1 cellular context compared by ENCODE assay signal in the genomic region with DNA sequence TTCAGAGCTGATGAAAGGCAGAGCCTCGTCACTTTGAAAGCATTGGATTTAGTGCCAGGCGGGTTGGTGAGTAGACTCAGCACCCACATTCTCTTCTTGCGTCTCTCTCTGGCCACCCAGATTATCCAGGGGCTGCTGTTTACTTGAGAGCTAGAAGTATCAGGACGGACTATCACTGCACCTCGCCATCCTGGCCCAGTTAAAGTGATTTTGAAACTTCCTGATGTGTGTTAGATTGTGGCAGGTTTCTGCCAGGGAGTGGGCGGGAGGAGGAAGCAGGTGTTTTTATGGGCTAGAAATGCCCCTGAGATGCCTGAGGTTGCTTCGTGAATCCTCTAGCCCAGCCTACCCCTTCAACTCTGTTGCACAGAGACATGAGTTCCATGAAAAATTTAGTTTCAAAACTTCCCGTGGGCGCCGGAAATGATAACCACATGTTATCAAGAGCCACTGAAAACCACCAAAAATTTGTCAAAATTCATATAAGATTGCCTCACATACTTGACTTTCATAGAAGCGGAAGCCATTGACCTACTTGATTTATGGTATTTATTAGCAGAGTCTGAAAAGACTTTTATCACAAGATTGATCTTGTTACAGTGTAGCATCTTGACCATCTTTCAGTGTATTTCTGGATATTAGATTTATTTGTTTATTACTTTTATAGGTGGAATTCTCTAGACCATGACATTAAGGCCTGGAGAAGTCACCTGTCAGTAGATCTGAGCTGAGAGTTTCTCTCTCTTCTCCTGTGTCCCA.
TF ChIP-seq lines count a peak whose summit lies in the region.

No MANE protein-coding gene starts in this region.

TF ChIP-seq in GM12878, 131 proteins besides CTCF, POLR2A, EP300 and RAD21 (continued from another document and continues in another):
- no peak for TF ChIP-seq KAT2A (conservative IDR thresholded peaks at IDR 0.05; ENCODE audit: control insufficient read depth, low read depth, low read length)
- TF ChIP-seq, protein P1, sequence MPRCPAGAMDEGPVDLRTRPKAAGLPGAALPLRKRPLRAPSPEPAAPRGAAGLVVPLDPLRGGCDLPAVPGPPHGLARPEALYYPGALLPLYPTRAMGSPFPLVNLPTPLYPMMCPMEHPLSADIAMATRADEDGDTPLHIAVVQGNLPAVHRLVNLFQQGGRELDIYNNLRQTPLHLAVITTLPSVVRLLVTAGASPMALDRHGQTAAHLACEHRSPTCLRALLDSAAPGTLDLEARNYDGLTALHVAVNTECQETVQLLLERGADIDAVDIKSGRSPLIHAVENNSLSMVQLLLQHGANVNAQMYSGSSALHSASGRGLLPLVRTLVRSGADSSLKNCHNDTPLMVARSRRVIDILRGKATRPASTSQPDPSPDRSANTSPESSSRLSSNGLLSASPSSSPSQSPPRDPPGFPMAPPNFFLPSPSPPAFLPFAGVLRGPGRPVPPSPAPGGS (IDR thresholded peaks at IDR 0.05; ENCODE audit: borderline replicate concordance, insufficient read depth, low read depth, low read length, poor library complexity, severe bottlenecking) = peak; percentile 73
- TF ChIP-seq PAX5 (IDR thresholded peaks at IDR 0.05; ENCODE audit: borderline replicate concordance, low read depth, low read length) = peak; percentile 74; the same call in 1 of the 2 replicates
- TF ChIP-seq, protein P2, sequence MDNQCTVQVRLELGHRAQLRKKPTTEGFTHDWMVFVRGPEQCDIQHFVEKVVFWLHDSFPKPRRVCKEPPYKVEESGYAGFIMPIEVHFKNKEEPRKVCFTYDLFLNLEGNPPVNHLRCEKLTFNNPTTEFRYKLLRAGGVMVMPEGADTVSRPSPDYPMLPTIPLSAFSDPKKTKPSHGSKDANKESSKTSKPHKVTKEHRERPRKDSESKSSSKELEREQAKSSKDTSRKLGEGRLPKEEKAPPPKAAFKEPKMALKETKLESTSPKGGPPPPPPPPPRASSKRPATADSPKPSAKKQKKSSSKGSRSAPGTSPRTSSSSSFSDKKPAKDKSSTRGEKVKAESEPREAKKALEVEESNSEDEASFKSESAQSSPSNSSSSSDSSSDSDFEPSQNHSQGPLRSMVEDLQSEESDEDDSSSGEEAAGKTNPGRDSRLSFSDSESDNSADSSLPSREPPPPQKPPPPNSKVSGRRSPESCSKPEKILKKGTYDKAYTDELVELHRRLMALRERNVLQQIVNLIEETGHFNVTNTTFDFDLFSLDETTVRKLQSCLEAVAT (IDR thresholded peaks at IDR 0.05) = peak; percentile 83
- TF ChIP-seq, protein P3, sequence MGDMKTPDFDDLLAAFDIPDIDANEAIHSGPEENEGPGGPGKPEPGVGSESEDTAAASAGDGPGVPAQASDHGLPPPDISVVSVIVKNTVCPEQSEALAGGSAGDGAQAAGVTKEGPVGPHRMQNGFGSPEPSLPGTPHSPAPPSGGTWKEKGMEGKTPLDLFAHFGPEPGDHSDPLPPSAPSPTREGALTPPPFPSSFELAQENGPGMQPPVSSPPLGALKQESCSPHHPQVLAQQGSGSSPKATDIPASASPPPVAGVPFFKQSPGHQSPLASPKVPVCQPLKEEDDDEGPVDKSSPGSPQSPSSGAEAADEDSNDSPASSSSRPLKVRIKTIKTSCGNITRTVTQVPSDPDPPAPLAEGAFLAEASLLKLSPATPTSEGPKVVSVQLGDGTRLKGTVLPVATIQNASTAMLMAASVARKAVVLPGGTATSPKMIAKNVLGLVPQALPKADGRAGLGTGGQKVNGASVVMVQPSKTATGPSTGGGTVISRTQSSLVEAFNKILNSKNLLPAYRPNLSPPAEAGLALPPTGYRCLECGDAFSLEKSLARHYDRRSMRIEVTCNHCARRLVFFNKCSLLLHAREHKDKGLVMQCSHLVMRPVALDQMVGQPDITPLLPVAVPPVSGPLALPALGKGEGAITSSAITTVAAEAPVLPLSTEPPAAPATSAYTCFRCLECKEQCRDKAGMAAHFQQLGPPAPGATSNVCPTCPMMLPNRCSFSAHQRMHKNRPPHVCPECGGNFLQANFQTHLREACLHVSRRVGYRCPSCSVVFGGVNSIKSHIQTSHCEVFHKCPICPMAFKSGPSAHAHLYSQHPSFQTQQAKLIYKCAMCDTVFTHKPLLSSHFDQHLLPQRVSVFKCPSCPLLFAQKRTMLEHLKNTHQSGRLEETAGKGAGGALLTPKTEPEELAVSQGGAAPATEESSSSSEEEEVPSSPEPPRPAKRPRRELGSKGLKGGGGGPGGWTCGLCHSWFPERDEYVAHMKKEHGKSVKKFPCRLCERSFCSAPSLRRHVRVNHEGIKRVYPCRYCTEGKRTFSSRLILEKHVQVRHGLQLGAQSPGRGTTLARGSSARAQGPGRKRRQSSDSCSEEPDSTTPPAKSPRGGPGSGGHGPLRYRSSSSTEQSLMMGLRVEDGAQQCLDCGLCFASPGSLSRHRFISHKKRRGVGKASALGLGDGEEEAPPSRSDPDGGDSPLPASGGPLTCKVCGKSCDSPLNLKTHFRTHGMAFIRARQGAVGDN (IDR thresholded peaks at IDR 0.05) = peak; percentile 92
- TF ChIP-seq HDGF (IDR thresholded peaks at IDR 0.05) = peak; percentile 46; the same call in 1 of the 2 replicates
- no peak for TF ChIP-seq SREBF1 (IDR thresholded peaks at IDR 0.05; ENCODE audit: low read length)
- TF ChIP-seq MXI1 (IDR thresholded peaks at IDR 0.05; ENCODE audit: low read depth, low read length) = no peak
- peak; percentile 26; the same call in 1 of the 2 replicates for TF ChIP-seq TCF7 (IDR thresholded peaks at IDR 0.05; ENCODE audit: borderline replicate concordance)
- no peak for TF ChIP-seq HDAC2 (IDR thresholded peaks at IDR 0.05)
- no peak for TF ChIP-seq ZNF622 (IDR thresholded peaks at IDR 0.05)
- no peak for TF ChIP-seq NR2C1 (IDR thresholded peaks at IDR 0.05)
- no peak for TF ChIP-seq BRCA1 (IDR thresholded peaks at IDR 0.05; ENCODE audit: low read depth, low read length)
- TF ChIP-seq SIN3A (IDR thresholded peaks at IDR 0.05; ENCODE audit: low read depth, low read length) = no peak
- TF ChIP-seq NFYA (IDR thresholded peaks at IDR 0.05; ENCODE audit: borderline replicate concordance, low read depth, low read length) = no peak
- peak in 1 of 2 experiments; percentile 95; a peak in 2 of 4 replicates for TF ChIP-seq ETV6 (conservative IDR thresholded peaks at IDR 0.05 in 1 of 2, IDR thresholded peaks at IDR 0.05 in 1 of 2; ENCODE audit: borderline replicate concordance in 1 of 2, low read depth in 1 of 2)
- TF ChIP-seq TCF3 (IDR thresholded peaks at IDR 0.05; ENCODE audit: borderline replicate concordance, insufficient read depth, low read depth, low read length) = peak; percentile 90
- TF ChIP-seq, protein P4, sequence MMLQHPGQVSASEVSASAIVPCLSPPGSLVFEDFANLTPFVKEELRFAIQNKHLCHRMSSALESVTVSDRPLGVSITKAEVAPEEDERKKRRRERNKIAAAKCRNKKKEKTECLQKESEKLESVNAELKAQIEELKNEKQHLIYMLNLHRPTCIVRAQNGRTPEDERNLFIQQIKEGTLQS (IDR thresholded peaks at IDR 0.05; ENCODE audit: borderline replicate concordance, extremely low read depth, low read depth, low read length) = no peak
- peak; percentile 95 for TF ChIP-seq TCF12 (IDR thresholded peaks at IDR 0.05; ENCODE audit: low read depth, low read length)
- peak; percentile 64 for TF ChIP-seq MTA2 (IDR thresholded peaks at IDR 0.05; ENCODE audit: low read depth)
- TF ChIP-seq, protein P5, sequence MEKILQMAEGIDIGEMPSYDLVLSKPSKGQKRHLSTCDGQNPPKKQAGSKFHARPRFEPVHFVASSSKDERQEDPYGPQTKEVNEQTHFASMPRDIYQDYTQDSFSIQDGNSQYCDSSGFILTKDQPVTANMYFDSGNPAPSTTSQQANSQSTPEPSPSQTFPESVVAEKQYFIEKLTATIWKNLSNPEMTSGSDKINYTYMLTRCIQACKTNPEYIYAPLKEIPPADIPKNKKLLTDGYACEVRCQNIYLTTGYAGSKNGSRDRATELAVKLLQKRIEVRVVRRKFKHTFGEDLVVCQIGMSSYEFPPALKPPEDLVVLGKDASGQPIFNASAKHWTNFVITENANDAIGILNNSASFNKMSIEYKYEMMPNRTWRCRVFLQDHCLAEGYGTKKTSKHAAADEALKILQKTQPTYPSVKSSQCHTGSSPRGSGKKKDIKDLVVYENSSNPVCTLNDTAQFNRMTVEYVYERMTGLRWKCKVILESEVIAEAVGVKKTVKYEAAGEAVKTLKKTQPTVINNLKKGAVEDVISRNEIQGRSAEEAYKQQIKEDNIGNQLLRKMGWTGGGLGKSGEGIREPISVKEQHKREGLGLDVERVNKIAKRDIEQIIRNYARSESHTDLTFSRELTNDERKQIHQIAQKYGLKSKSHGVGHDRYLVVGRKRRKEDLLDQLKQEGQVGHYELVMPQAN (conservative IDR thresholded peaks at IDR 0.05) = no peak
- TF ChIP-seq SIX5 (IDR thresholded peaks at IDR 0.05; ENCODE audit: low read depth, low read length, severe bottlenecking) = no peak
- TF ChIP-seq EED (IDR thresholded peaks at IDR 0.05; ENCODE audit: low read depth) = peak; percentile 97
- TF ChIP-seq NR2C2 (IDR thresholded peaks at IDR 0.05; ENCODE audit: borderline replicate concordance, control insufficient read depth, insufficient read length, low read depth) = no peak
- TF ChIP-seq EZH2 (IDR thresholded peaks at IDR 0.05; ENCODE audit: borderline replicate concordance, control insufficient read depth, low read depth, low read length) = no peak
- TF ChIP-seq, protein P6, sequence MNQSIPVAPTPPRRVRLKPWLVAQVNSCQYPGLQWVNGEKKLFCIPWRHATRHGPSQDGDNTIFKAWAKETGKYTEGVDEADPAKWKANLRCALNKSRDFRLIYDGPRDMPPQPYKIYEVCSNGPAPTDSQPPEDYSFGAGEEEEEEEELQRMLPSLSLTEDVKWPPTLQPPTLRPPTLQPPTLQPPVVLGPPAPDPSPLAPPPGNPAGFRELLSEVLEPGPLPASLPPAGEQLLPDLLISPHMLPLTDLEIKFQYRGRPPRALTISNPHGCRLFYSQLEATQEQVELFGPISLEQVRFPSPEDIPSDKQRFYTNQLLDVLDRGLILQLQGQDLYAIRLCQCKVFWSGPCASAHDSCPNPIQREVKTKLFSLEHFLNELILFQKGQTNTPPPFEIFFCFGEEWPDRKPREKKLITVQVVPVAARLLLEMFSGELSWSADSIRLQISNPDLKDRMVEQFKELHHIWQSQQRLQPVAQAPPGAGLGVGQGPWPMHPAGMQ (IDR thresholded peaks at IDR 0.05; ENCODE audit: borderline replicate concordance) = no peak
- TF ChIP-seq RCOR1 (conservative IDR thresholded peaks at IDR 0.05; ENCODE audit: low read depth, low read length) = no peak
- peak; percentile 35 for TF ChIP-seq TBL1XR1 (IDR thresholded peaks at IDR 0.05; ENCODE audit: low read depth, low read length)
- peak; percentile 51 for TF ChIP-seq SMAD1 (IDR thresholded peaks at IDR 0.05; ENCODE audit: low read depth, partially characterized antibody)
- TF ChIP-seq PAX8 (IDR thresholded peaks at IDR 0.05) = no peak
- no peak for TF ChIP-seq STAT1 (conservative IDR thresholded peaks at IDR 0.05)
- no peak for TF ChIP-seq ZNF384 (IDR thresholded peaks at IDR 0.05; ENCODE audit: borderline replicate concordance, low read depth, low read length)
- TF ChIP-seq, protein P7, sequence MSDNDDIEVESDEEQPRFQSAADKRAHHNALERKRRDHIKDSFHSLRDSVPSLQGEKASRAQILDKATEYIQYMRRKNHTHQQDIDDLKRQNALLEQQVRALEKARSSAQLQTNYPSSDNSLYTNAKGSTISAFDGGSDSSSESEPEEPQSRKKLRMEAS (IDR thresholded peaks at IDR 0.05; ENCODE audit: low read depth, low read length) = no peak
- no peak for TF ChIP-seq ZNF24 (IDR thresholded peaks at IDR 0.05)
- TF ChIP-seq EGR1 (IDR thresholded peaks at IDR 0.05; ENCODE audit: borderline replicate concordance in 1 of 2, low read depth in 2 of 2, low read length in 2 of 2) = peak in 1 of 2 experiments; percentile 88; a peak in 2 of 3 replicates
- TF ChIP-seq MEF2A (IDR thresholded peaks at IDR 0.05; ENCODE audit: insufficient read depth, low read depth, low read length) = peak; percentile 64; the same call in 1 of the 2 replicates
- TF ChIP-seq ZBED1 (IDR thresholded peaks at IDR 0.05; ENCODE audit: borderline replicate concordance) = peak; percentile 87
- TF ChIP-seq ESRRA (IDR thresholded peaks at IDR 0.05; ENCODE audit: low read length) = no peak
- TF ChIP-seq SUZ12 (IDR thresholded peaks at IDR 0.05; ENCODE audit: unreplicated experiment) = no peak
- TF ChIP-seq, protein P8, sequence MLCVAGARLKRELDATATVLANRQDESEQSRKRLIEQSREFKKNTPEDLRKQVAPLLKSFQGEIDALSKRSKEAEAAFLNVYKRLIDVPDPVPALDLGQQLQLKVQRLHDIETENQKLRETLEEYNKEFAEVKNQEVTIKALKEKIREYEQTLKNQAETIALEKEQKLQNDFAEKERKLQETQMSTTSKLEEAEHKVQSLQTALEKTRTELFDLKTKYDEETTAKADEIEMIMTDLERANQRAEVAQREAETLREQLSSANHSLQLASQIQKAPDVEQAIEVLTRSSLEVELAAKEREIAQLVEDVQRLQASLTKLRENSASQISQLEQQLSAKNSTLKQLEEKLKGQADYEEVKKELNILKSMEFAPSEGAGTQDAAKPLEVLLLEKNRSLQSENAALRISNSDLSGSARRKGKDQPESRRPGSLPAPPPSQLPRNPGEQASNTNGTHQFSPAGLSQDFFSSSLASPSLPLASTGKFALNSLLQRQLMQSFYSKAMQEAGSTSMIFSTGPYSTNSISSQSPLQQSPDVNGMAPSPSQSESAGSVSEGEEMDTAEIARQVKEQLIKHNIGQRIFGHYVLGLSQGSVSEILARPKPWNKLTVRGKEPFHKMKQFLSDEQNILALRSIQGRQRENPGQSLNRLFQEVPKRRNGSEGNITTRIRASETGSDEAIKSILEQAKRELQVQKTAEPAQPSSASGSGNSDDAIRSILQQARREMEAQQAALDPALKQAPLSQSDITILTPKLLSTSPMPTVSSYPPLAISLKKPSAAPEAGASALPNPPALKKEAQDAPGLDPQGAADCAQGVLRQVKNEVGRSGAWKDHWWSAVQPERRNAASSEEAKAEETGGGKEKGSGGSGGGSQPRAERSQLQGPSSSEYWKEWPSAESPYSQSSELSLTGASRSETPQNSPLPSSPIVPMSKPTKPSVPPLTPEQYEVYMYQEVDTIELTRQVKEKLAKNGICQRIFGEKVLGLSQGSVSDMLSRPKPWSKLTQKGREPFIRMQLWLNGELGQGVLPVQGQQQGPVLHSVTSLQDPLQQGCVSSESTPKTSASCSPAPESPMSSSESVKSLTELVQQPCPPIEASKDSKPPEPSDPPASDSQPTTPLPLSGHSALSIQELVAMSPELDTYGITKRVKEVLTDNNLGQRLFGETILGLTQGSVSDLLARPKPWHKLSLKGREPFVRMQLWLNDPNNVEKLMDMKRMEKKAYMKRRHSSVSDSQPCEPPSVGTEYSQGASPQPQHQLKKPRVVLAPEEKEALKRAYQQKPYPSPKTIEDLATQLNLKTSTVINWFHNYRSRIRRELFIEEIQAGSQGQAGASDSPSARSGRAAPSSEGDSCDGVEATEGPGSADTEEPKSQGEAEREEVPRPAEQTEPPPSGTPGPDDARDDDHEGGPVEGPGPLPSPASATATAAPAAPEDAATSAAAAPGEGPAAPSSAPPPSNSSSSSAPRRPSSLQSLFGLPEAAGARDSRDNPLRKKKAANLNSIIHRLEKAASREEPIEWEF (IDR thresholded peaks at IDR 0.05; ENCODE audit: insufficient replicate concordance, low read depth, low read length) = no peak
- TF ChIP-seq MEF2B (IDR thresholded peaks at IDR 0.05; ENCODE audit: partially characterized antibody, poor library complexity, severe bottlenecking) = peak; percentile 53
